In genomic region chr3:21094686-21095085, GRCh38 we compare ENCODE assay signal across 34 cellular contexts.
"Had no signal": no experiment of that assay in that cellular context is flagged by ENCODE, and none has a peak within 500 bp of the region (broad histone marks: within the 10 kb centered on the region; RNA-seq: fewer than 3 reads in every experiment).

No MANE protein-coding gene starts in this region.

- H3K36me3 ChIP-seq: MG63 had no signal

- H3K4me2 ChIP-seq: KMS-11 had no signal

- H3K27ac ChIP-seq: KMS-11 had no signal

- H3K27me3 ChIP-seq: MG63 had no signal

- H3K9ac ChIP-seq: KMS-11 had no signal

- H3K4me3 ChIP-seq: MG63 had no signal

- DNase-seq: Karpas-422, Kasumi-1, KG1, MG63, MM.1S, MV-4-11, NCI-H1048, NCI-H1092, NCI-H1092 treated with DMSO at 0.1 percent for 48 hours, NCI-H1105, NCI-H1105 treated with DMSO at 0.1 percent for 48 hours, NCI-H1417, NCI-H1417 treated with DMSO at 0.1 percent for 48 hours, NCI-H1436, NCI-H1436 treated with DMSO at 0.1 percent for 48 hours, NCI-H146, NCI-H1694, NCI-H1694 treated with DMSO at 0.1 percent for 48 hours, NCI-H187, NCI-H187 treated with DMSO at 0.1 percent for 48 hours, NCI-H1930, NCI-H2029, NCI-H2029 treated with DMSO at 0.1 percent for 48 hours, NCI-H2081, NCI-H2081 treated with DMSO at 0.1 percent for 48 hours, NCI-H2107, NCI-H2171, NCI-H2171 treated with DMSO at 0.1 percent for 48 hours, NCI-H2227 treated with DMSO at 0.1 percent for 48 hours, NCI-H226, NCI-H345, NCI-H446, NCI-H446 treated with DMSO at 0.1 percent for 48 hours had no signal

- H3K9me3 ChIP-seq: MG63 had no signal
